In genomic region chr5:107869459-107870115, GRCh38 we compare ENCODE assay signal across 14 cellular contexts.
DNase-seq lines count a peak whose midpoint lies in the region; ATAC-seq, FAIRE-seq and TF ChIP-seq lines count a peak whose summit lies in the region.
"Had no signal": no experiment of that assay in that cellular context is flagged by ENCODE, and none has a peak within 500 bp of the region (broad histone marks: within the 10 kb centered on the region; RNA-seq: fewer than 3 reads in every experiment).

No MANE protein-coding gene starts in this region.

- H3K4me3 ChIP-seq in ACC112 (ENCODE audit: low read depth, low read length) = no peak overlapping the region; the same call in 1 of the 2 replicates
- no peak overlapping the region for H3K4me3 ChIP-seq in astrocyte of the cerebellum (ENCODE audit: low read depth, low read length)
- H3K4me3 ChIP-seq: BLaER1 treated with 17β-estradiol and CSF1 and Interleukin-3, amounts not matched to agents 10 nM and 100 nM; colonic mucosa had no signal

- peak; percentile 69 for DNase-seq in HT-29 (ENCODE audit: low spot score)
- peak; percentile 51 for DNase-seq in astrocyte of the cerebellum (ENCODE audit: low read depth)
- no peak for DNase-seq in D721Med (ENCODE audit: insufficient read length, low spot score)
- DNase-seq: colonic mucosa; H9; immature natural killer cell; stimulated activated naive CD8-positive, alpha-beta T cell treated with anti-CD3 and anti-CD28 coated beads, Interleukin-15, Interleukin-2, amounts not matched to agents 100 U/mL and 50 U/mL, for 24 hours; T-cell had no signal

- in situ Hi-C loops in astrocyte of the cerebellum (cut with HindIII; ENCODE audit: low sequenced_read_pairs) = no loop called here

- ATAC-seq in GM18519 (IDR thresholded peaks at IDR 0.05; ENCODE audit: low FRiP score, unreplicated experiment) = no peak
- no peak for ATAC-seq in GM21737 (IDR thresholded peaks at IDR 0.05; ENCODE audit: unreplicated experiment)
- no peak for ATAC-seq in HG03457 (IDR thresholded peaks at IDR 0.05; ENCODE audit: unreplicated experiment)
- ATAC-seq: stimulated activated naive CD8-positive, alpha-beta T cell treated with anti-CD3 and anti-CD28 coated beads, Interleukin-15, Interleukin-2, amounts not matched to agents 100 U/mL and 50 U/mL, for 24 hours; T-cell had no signal

- TF ChIP-seq CTCF in astrocyte of the cerebellum (IDR thresholded peaks at IDR 0.05; ENCODE audit: low read depth, low read length, missing control alignments) = no peak
- no peak for TF ChIP-seq CTCF in D721Med (IDR thresholded peaks at IDR 0.05; ENCODE audit: insufficient read depth, missing control alignments)

- FAIRE-seq in islet of Langerhans (lab: Jason Lieb, UNC) = peak; percentile 71
- FAIRE-seq in D721Med (lab: Jason Lieb, UNC) = no peak

- peaks cover 22% of the 10 kb centered on the region for H3K4me1 ChIP-seq in ACC112 (ENCODE audit: control insufficient read depth, insufficient read depth, low read length, unreplicated experiment)
- H3K4me1 ChIP-seq: BLaER1 treated with 17β-estradiol and CSF1 and Interleukin-3, amounts not matched to agents 10 nM and 100 nM; colonic mucosa had no signal

- peak overlapping the region; percentile 79 for H2AFZ ChIP-seq in ACC112 (ENCODE audit: low read length, unreplicated experiment)

- no peaks in the 10 kb centered on the region for H3K27me3 ChIP-seq in ACC112 (ENCODE audit: insufficient read depth, low read length)
- H3K27me3 ChIP-seq: BLaER1 treated with 17β-estradiol and CSF1 and Interleukin-3, amounts not matched to agents 10 nM and 100 nM; colonic mucosa had no signal

- no peaks in the 10 kb centered on the region for H3K79me2 ChIP-seq in ACC112 (ENCODE audit: control insufficient read depth, insufficient read depth, low read length, unreplicated experiment)

- no peaks in the 10 kb centered on the region for H3K36me3 ChIP-seq in ACC112 (ENCODE audit: insufficient read depth, low read length)
- H3K36me3 ChIP-seq: colonic mucosa had no signal

- H3K27ac ChIP-seq in ACC112 (ENCODE audit: low read depth, low read length) = peak overlapping the region; percentile 57
- H3K27ac ChIP-seq: BLaER1 treated with 17β-estradiol and CSF1 and Interleukin-3, amounts not matched to agents 10 nM and 100 nM; colonic mucosa had no signal
